Comparison of ENCODE assay signal across 21 cellular contexts in genomic region chr20:34506480-34506879, GRCh38.
"Had no signal": no experiment of that assay in that cellular context is flagged by ENCODE, and none has a peak within 500 bp of the region (broad histone marks: within the 10 kb centered on the region; RNA-seq: fewer than 3 reads in every experiment).

No MANE protein-coding gene starts in this region.

- H3K9me3 Mint-ChIP-seq: activated T-helper 17 cell treated with anti-CD3 and anti-CD28 coated beads, Interleukin-2, amount 50 U/mL, for 72 hours; naive thymus-derived CD4-positive, alpha-beta T cell; neural crest cell; stimulated activated naive B cell treated with anti-CD40 and anti-IgM and Interleukin-4, amounts not matched to agents 10 μg/mL and 1 μg/mL and 100 μg/mL, for 72 hours had no signal

- DNase-seq: activated CD4-positive, alpha-beta T cell treated with anti-CD3 and anti-CD28 coated beads, Interleukin-2, amount 50 U/mL, for 1 hour; activated CD4-positive, CD25-positive, alpha-beta regulatory T cell treated with anti-CD3 and anti-CD28 coated beads, Interleukin-2, amount 50 U/mL, for 72 hours; activated CD8-positive, alpha-beta T cell treated with anti-CD3 and anti-CD28 coated beads, Interleukin-2, amount 10 ng/mL, durations not matched to agents 7 days and 5 days; adrenal gland; brain microvascular endothelial cell; caudate nucleus; heart left ventricle; left cardiac atrium; naive thymus-derived CD4-positive, alpha-beta T cell; occipital lobe; posterior cingulate gyrus; stimulated activated CD4-positive, alpha-beta T cell treated with anti-CD3 and anti-CD28 coated beads, Interleukin-2, amount 100 ng/mL, for 48 hours; stimulated activated CD8-positive, alpha-beta memory T cell treated with anti-CD3 and anti-CD28 coated beads, Interleukin-4, amount 100 ng/mL, for 48 hours; stimulated activated naive B cell treated with anti-CD40 and anti-IgM and Interleukin-4, amounts not matched to agents 10 μg/mL and 1 μg/mL and 100 μg/mL, for 72 hours; testis; trophoblast cell; WERI-Rb-1 had no signal

- H3K27ac ChIP-seq: adrenal gland, ascending aorta, brain microvascular endothelial cell, heart left ventricle, testis, WERI-Rb-1 had no signal

- H3K27me3 ChIP-seq: adrenal gland, ascending aorta, brain microvascular endothelial cell, heart left ventricle, testis had no signal

- H3K4me3 Mint-ChIP-seq: activated CD8-positive, alpha-beta T cell treated with anti-CD3 and anti-CD28 coated beads, Interleukin-2, amount 10 ng/mL, durations not matched to agents 7 days and 5 days; activated naive CD8-positive, alpha-beta T cell; activated T-helper 17 cell treated with anti-CD3 and anti-CD28 coated beads, Interleukin-2, amount 50 U/mL, for 72 hours; naive thymus-derived CD4-positive, alpha-beta T cell; neural crest cell; stimulated activated naive B cell treated with anti-CD40 and anti-IgM and Interleukin-4, amounts not matched to agents 10 μg/mL and 1 μg/mL and 100 μg/mL, for 72 hours had no signal

- H3K27ac Mint-ChIP-seq: activated CD8-positive, alpha-beta T cell treated with anti-CD3 and anti-CD28 coated beads, Interleukin-2, amount 10 ng/mL, durations not matched to agents 7 days and 5 days; activated naive CD8-positive, alpha-beta T cell; activated T-helper 17 cell treated with anti-CD3 and anti-CD28 coated beads, Interleukin-2, amount 50 U/mL, for 72 hours; stimulated activated naive B cell treated with anti-CD40 and anti-IgM and Interleukin-4, amounts not matched to agents 10 μg/mL and 1 μg/mL and 100 μg/mL, for 72 hours had no signal

- H3K36me3 Mint-ChIP-seq: activated naive CD8-positive, alpha-beta T cell had no signal

- H3K4me3 ChIP-seq: adrenal gland, ascending aorta, heart left ventricle, testis had no signal

- ATAC-seq: activated CD8-positive, alpha-beta T cell treated with anti-CD3 and anti-CD28 coated beads, Interleukin-2, amount 10 ng/mL, durations not matched to agents 7 days and 5 days; activated T-helper 17 cell treated with anti-CD3 and anti-CD28 coated beads, Interleukin-2, amount 50 U/mL, for 72 hours; heart left ventricle; left cardiac atrium; naive thymus-derived CD4-positive, alpha-beta T cell; stimulated activated naive B cell treated with anti-CD40 and anti-IgM and Interleukin-4, amounts not matched to agents 10 μg/mL and 1 μg/mL and 100 μg/mL, for 72 hours had no signal

- H3K27me3 Mint-ChIP-seq: activated naive CD8-positive, alpha-beta T cell; activated T-helper 17 cell treated with anti-CD3 and anti-CD28 coated beads, Interleukin-2, amount 50 U/mL, for 72 hours; naive thymus-derived CD4-positive, alpha-beta T cell; stimulated activated naive B cell treated with anti-CD40 and anti-IgM and Interleukin-4, amounts not matched to agents 10 μg/mL and 1 μg/mL and 100 μg/mL, for 72 hours had no signal

- H3K4me1 Mint-ChIP-seq: activated T-helper 17 cell treated with anti-CD3 and anti-CD28 coated beads, Interleukin-2, amount 50 U/mL, for 72 hours; neural crest cell; stimulated activated naive B cell treated with anti-CD40 and anti-IgM and Interleukin-4, amounts not matched to agents 10 μg/mL and 1 μg/mL and 100 μg/mL, for 72 hours had no signal
